ENCODE assay signal across 9 cellular contexts in the genomic region with DNA sequence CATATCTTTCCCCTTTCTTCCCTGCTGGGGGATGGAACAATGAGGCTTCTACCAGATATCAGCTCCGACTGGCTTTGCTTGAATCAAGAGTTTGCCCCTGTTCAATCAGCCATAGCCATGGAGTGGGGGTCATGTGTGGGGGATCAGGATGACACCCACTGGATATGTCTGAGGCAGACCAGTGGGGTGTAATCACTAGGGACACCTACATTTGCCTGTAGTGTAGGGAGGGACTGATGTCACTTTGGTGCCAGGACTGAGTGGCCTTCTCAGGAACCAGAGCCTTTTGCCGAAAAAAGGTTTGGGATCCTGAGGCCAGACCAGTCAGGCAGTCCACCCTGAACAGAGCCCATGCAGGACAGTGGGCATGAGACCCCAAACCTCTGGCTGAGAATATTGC. TPM values are rescaled to one million over a fixed set of nuclear protein-coding genes. Genes with fewer than 3 reads are reported as not detected.
DNase-seq lines count a peak whose midpoint lies in the region; ATAC-seq and TF ChIP-seq lines count a peak whose summit lies in the region.
"Had no signal": no experiment of that assay in that cellular context is flagged by ENCODE, and none has a peak within 500 bp of the region (broad histone marks: within the 10 kb centered on the region; RNA-seq: fewer than 3 reads in every experiment).

No MANE protein-coding gene starts in this region.

- no peaks in the 10 kb centered on the region for H3K9me2 ChIP-seq in Karpas-422 (replicated peaks; ENCODE audit: insufficient read depth, low read length)

- H3K4me1 ChIP-seq in Karpas-422 (ENCODE audit: low read length) = peaks cover 18% of the 10 kb centered on the region

- POLR2A ChIA-PET in BJ (lab: Charles Lee) = no interaction called here
- POLR2A ChIA-PET in naive thymus-derived CD8-positive, alpha-beta T cell (lab: Charles Lee) = interaction anchor here (0.7 to 3.7 kb wide), 3 partner anchors 9 to 28 kb away, joined by 3 to 24 read pairs (median 7); no protein-coding TSS in a partner anchor

- H3K4me3 ChIP-seq in BJ (ENCODE audit: low read depth, low read length) = peak overlapping the region; percentile 71
- peak overlapping the region; percentile 82 for H3K4me3 ChIP-seq in Karpas-422 (ENCODE audit: low read length)

- no peaks in the 10 kb centered on the region for H3K9me3 ChIP-seq in Karpas-422 (ENCODE audit: low read length)

- no peak for ATAC-seq in naive thymus-derived CD8-positive, alpha-beta T cell
- ATAC-seq in HG03342 (IDR thresholded peaks at IDR 0.05; ENCODE audit: unreplicated experiment) = no peak

- H3K9me3 Mint-ChIP-seq in dendritic cell treated with granulocyte-macrophage colony-stimulating factor and Interleukin-4, amounts not matched to agents 40 ng/mL and 50 ng/mL, for 4 days = no peaks in the 10 kb centered on the region
- H3K9me3 Mint-ChIP-seq in naive thymus-derived CD8-positive, alpha-beta T cell = no peaks in the 10 kb centered on the region

- H2AFZ ChIP-seq in Karpas-422 (ENCODE audit: low read length) = no peak overlapping the region

- peaks cover 42% of the 10 kb centered on the region for H3K36me3 Mint-ChIP-seq in dendritic cell treated with granulocyte-macrophage colony-stimulating factor and Interleukin-4, amounts not matched to agents 40 ng/mL and 50 ng/mL, for 4 days (ENCODE audit: low read depth)
- H3K36me3 Mint-ChIP-seq in naive thymus-derived CD8-positive, alpha-beta T cell = peaks cover 0 to 23% (median 2%) of the 10 kb centered on the region in 3 donors

- no peaks in the 10 kb centered on the region for H3K27me3 Mint-ChIP-seq in dendritic cell treated with granulocyte-macrophage colony-stimulating factor and Interleukin-4, amounts not matched to agents 40 ng/mL and 50 ng/mL, for 4 days
- H3K27me3 Mint-ChIP-seq in naive thymus-derived CD8-positive, alpha-beta T cell = no peaks in the 10 kb centered on the region

- H3K27me3 ChIP-seq in BJ (ENCODE audit: control insufficient read depth, insufficient read depth, low read length) (no peaks in the 10 kb centered on the region), Karpas-422 (ENCODE audit: low read length) (no peaks in the 10 kb centered on the region)

- H3K9ac ChIP-seq in Karpas-422 (ENCODE audit: low read length) = peak overlapping the region; percentile 84

- TF ChIP-seq CTCF in BJ (IDR thresholded peaks at IDR 0.05; ENCODE audit: insufficient read depth, low read depth, low read length) = no peak

- peaks cover 48% of the 10 kb centered on the region for H3K4me1 Mint-ChIP-seq in dendritic cell treated with granulocyte-macrophage colony-stimulating factor and Interleukin-4, amounts not matched to agents 40 ng/mL and 50 ng/mL, for 4 days (ENCODE audit: low read depth)
- H3K4me1 Mint-ChIP-seq in naive thymus-derived CD8-positive, alpha-beta T cell = peaks cover 21 to 35% (median 31%) of the 10 kb centered on the region in 4 donors

- DNase-seq in BJ (ENCODE audit: low read depth) = no peak
- DNase-seq in Karpas-422 = no peak
- DNase-seq in naive thymus-derived CD8-positive, alpha-beta T cell = no peak
- no peak for DNase-seq in AG08395 (ENCODE audit: low spot score)
- no peak for DNase-seq in NOMO-1 (lab: John Stamatoyannopoulos, UW; ENCODE audit: unreplicated experiment in 2 of 2)
- DNase-seq in SHP77 treated with DMSO at 0.1 percent for 48 hours (lab: John Stamatoyannopoulos, UW) = no peak
- DNase-seq: stimulated activated CD4-positive, alpha-beta T cell treated with anti-CD3 and anti-CD28 coated beads, Interleukin-4, amount 100 ng/mL, for 4 hours had no signal

- H3K36me3 ChIP-seq in BJ (ENCODE audit: control insufficient read depth, insufficient read depth, low read length) (peaks cover 10% of the 10 kb centered on the region), Karpas-422 (ENCODE audit: insufficient read depth, low read length) (peaks cover 15% of the 10 kb centered on the region)

- 0 out of 2 replicates have a peak overlapping the region, but pooled peaks have one; percentile 57 for H3K27ac ChIP-seq in Karpas-422 (ENCODE audit: low read length)

- peak overlapping the region; percentile 91 for H3K4me2 ChIP-seq in Karpas-422 (ENCODE audit: low read depth, low read length, poor library complexity, severe bottlenecking)

- intact Hi-C loops in dendritic cell treated with granulocyte-macrophage colony-stimulating factor and Interleukin-4, amounts not matched to agents 40 ng/mL and 50 ng/mL, for 4 days (cut with micrococcal nuclease) = no loop called here

- CTCF ChIA-PET in BJ (lab: Yijun Ruan, JAX) = interaction anchor here (1.2 to 2.6 kb wide), 4 partner anchors 7 to 27 kb away, joined by 3 to 11 read pairs (median 6); no protein-coding TSS in a partner anchor

- peak overlapping the region; percentile 96 for H3K4me3 Mint-ChIP-seq in dendritic cell treated with granulocyte-macrophage colony-stimulating factor and Interleukin-4, amounts not matched to agents 40 ng/mL and 50 ng/mL, for 4 days
- peak overlapping the region; percentile 86 to 99 (median 96) for H3K4me3 Mint-ChIP-seq in naive thymus-derived CD8-positive, alpha-beta T cell

- H4K20me1 ChIP-seq in Karpas-422 (ENCODE audit: insufficient read depth, low read depth, low read length) = no peaks in the 10 kb centered on the region

- H3K27ac Mint-ChIP-seq in dendritic cell treated with granulocyte-macrophage colony-stimulating factor and Interleukin-4, amounts not matched to agents 40 ng/mL and 50 ng/mL, for 4 days = peak overlapping the region; percentile 98
- H3K27ac Mint-ChIP-seq in naive thymus-derived CD8-positive, alpha-beta T cell = peak overlapping the region in 9 of 10 donors; percentile 22 to 99 (median 94)

- peaks cover 56% of the 10 kb centered on the region for H3K79me2 ChIP-seq in Karpas-422 (ENCODE audit: low read length)

RNA-seq across cellular contexts. Expression of a gene that starts 1.0 kb away (rescaled TPM):
- 26.6 and 35.0 TPM in 2 replicates for polyA plus RNA-seq in BJ (2011; rRNA removed)
- 9.3 and 12.4 TPM in 2 replicates for polyA minus RNA-seq in BJ (2011; rRNA and poly(A)+ RNA removed)
- total RNA-seq in Karpas-422 (2014; rRNA removed; shearing (Covaris generic); ENCODE audit: low replicate concordance) = 76.9 and 94.4 TPM in 2 replicates
- 10 to 100 TPM; 51.7 to 57.6 TPM for total RNA-seq in naive thymus-derived CD8-positive, alpha-beta T cell
- 10 to 100 TPM; 46.2 to 72.9 (median 56.9) TPM for polyA plus RNA-seq in naive thymus-derived CD8-positive, alpha-beta T cell

RNA-seq across cellular contexts. Expression of a gene that starts 5.9 kb away (rescaled TPM):
- polyA plus RNA-seq in BJ (2011; rRNA removed) = 33.1 and 34.9 TPM in 2 replicates
- polyA minus RNA-seq in BJ (2011; rRNA and poly(A)+ RNA removed) = 10.3 and 15.2 TPM in 2 replicates
- total RNA-seq in Karpas-422 (2014; rRNA removed; shearing (Covaris generic); ENCODE audit: low replicate concordance) = 22.0 and 48.5 TPM in 2 replicates
- 10 to 100 TPM; 55.8 to 57.4 TPM for total RNA-seq in naive thymus-derived CD8-positive, alpha-beta T cell
- polyA plus RNA-seq in naive thymus-derived CD8-positive, alpha-beta T cell = 10 to 100 TPM; 39.7 to 50.5 (median 44.1) TPM

RNA-seq across cellular contexts. Expression of a gene that starts 28.6 kb away (rescaled TPM):
- polyA plus RNA-seq in BJ (2011; rRNA removed) = 0.94 and 1.2 TPM in 2 replicates
- polyA minus RNA-seq in BJ (2011; rRNA and poly(A)+ RNA removed) = 1.8 and 2.1 TPM in 2 replicates
- 0.36 and 0.60 TPM in 2 replicates for total RNA-seq in Karpas-422 (2014; rRNA removed; shearing (Covaris generic); ENCODE audit: low replicate concordance)
- total RNA-seq in naive thymus-derived CD8-positive, alpha-beta T cell = 1 to 10 TPM; 1.3 to 2.1 TPM
- polyA plus RNA-seq in naive thymus-derived CD8-positive, alpha-beta T cell = not detected

RNA-seq across cellular contexts. Expression of a gene that starts 37.0 kb away (rescaled TPM):
- polyA plus RNA-seq in BJ (2011; rRNA removed) = 6.9 and 8.8 TPM in 2 replicates
- polyA minus RNA-seq in BJ (2011; rRNA and poly(A)+ RNA removed) = 6.4 and 10.5 TPM in 2 replicates
- 3.1 and 9.1 TPM in 2 replicates for total RNA-seq in Karpas-422 (2014; rRNA removed; shearing (Covaris generic); ENCODE audit: low replicate concordance)
- 10 to 100 TPM; 25.5 to 26.6 TPM for total RNA-seq in naive thymus-derived CD8-positive, alpha-beta T cell
- polyA plus RNA-seq in naive thymus-derived CD8-positive, alpha-beta T cell = 1 to 10 TPM; 2.0 to 3.8 (median 3.7) TPM

RNA-seq across cellular contexts. Expression of a gene that starts 50.7 kb away (rescaled TPM):
- 8.5 and 13.5 TPM in 2 replicates for polyA plus RNA-seq in BJ (2011; rRNA removed)
- 9.9 and 13.1 TPM in 2 replicates for polyA minus RNA-seq in BJ (2011; rRNA and poly(A)+ RNA removed)
- total RNA-seq in Karpas-422 (2014; rRNA removed; shearing (Covaris generic); ENCODE audit: low replicate concordance) = 13.1 and 17.5 TPM in 2 replicates
- total RNA-seq in naive thymus-derived CD8-positive, alpha-beta T cell = 10 to 100 TPM; 37.1 to 38.0 TPM
- polyA plus RNA-seq in naive thymus-derived CD8-positive, alpha-beta T cell = 10 to 100 TPM; 10.7 to 18.1 (median 17.5) TPM
